ENCODE assay signal across 10 cellular contexts in genomic region chr14:59407246-59407615, GRCh38. TPM values are rescaled to one million over a fixed set of nuclear protein-coding genes. Genes with fewer than 3 reads are reported as not detected.
DNase-seq lines count a peak whose midpoint lies in the region; ATAC-seq and TF ChIP-seq lines count a peak whose summit lies in the region.
"Had no signal": no experiment of that assay in that cellular context is flagged by ENCODE, and none has a peak within 500 bp of the region (broad histone marks: within the 10 kb centered on the region; RNA-seq: fewer than 3 reads in every experiment).

No MANE protein-coding gene starts in this region.

- peak; percentile 80 for DNase-seq in RPMI7951 (ENCODE audit: low read depth)
- peak; percentile 27 for DNase-seq in epithelial cell of prostate (ENCODE audit: low read depth, low spot score)
- DNase-seq in lung (ENCODE audit: low spot score) = no peak
- DNase-seq in uterus = peak in 1 of 2 donors; percentile 41
- no peak for DNase-seq in NCI-H526 (lab: John Stamatoyannopoulos, UW)
- DNase-seq in immature natural killer cell = no peak
- no peak for DNase-seq in DMS53 (lab: John Stamatoyannopoulos, UW)
- DNase-seq: Karpas-422 had no signal

- H3K36me3 ChIP-seq in lung (ENCODE audit: control insufficient read depth in 2 of 2, insufficient read depth in 2 of 2, low read length in 2 of 2) (no peaks in the 10 kb centered on the region), uterus (no peaks in the 10 kb centered on the region)

- H3K36me3 Mint-ChIP-seq in immature natural killer cell = peaks cover 0 to 6% (median 0%) of the 10 kb centered on the region in 3 donors

- TF ChIP-seq POLR2A in uterus (IDR thresholded peaks at IDR 0.05) = no peak

- H3K9me3 Mint-ChIP-seq in immature natural killer cell = peaks cover 0 to 16% (median 7%) of the 10 kb centered on the region in 6 donors

- peaks cover 0 to 4% of the 10 kb centered on the region in 2 donors for H3K9me3 ChIP-seq in lung (ENCODE audit: control insufficient read depth in 2 of 2, insufficient read depth in 1 of 2, low read length in 1 of 2)
- H3K9me3 ChIP-seq in uterus = no peaks in the 10 kb centered on the region

- 46 to 66% methylated on average over 3 of the region's 3 CpGs for WGBS in lung, 2 donors

- H3K27me3 ChIP-seq in lung (ENCODE audit: control insufficient read depth, insufficient read depth) (no peaks in the 10 kb centered on the region), uterus (no peaks in the 10 kb centered on the region)

- no peak for TF ChIP-seq CTCF in lung (IDR thresholded peaks at IDR 0.05; ENCODE audit: control extremely low read depth, extremely low read depth)
- no peak for TF ChIP-seq CTCF in uterus (IDR thresholded peaks at IDR 0.05)

- H3K4me1 ChIP-seq in lung (ENCODE audit: control insufficient read depth in 2 of 2, insufficient read depth in 2 of 2, low read length in 2 of 2) = peaks cover 3 to 6% of the 10 kb centered on the region in 2 donors
- H3K4me1 ChIP-seq in uterus = no peaks in the 10 kb centered on the region

- H3K27ac ChIP-seq in epithelial cell of prostate (peak overlapping the region; percentile 74), lung (ENCODE audit: low read depth in 1 of 2, low read length in 1 of 2) (peak overlapping the region in 1 of 2 donors; percentile 77), uterus (peak overlapping the region; percentile 60 to 77)

- H3K4me3 Mint-ChIP-seq in immature natural killer cell = no peak overlapping the region
- H3K4me3 Mint-ChIP-seq: activated naive CD4-positive, alpha-beta T cell treated with anti-CD3 and anti-CD28 coated beads, Interleukin-2, amount 50 U/mL, for 24 hours had no signal

- peaks cover 4 to 12% (median 4%) of the 10 kb centered on the region in 3 donors for H3K27me3 Mint-ChIP-seq in immature natural killer cell (ENCODE audit: low read depth in 3 of 3)

- H3K4me3 ChIP-seq in lung (no peak overlapping the region), uterus (no peak overlapping the region)

- intact Hi-C loops in uterus (cut with DNase I; ENCODE audit: low total_unique reads) = no loop called here

- no peak overlapping the region for H3K27ac Mint-ChIP-seq in immature natural killer cell
- H3K27ac Mint-ChIP-seq: activated naive CD4-positive, alpha-beta T cell treated with anti-CD3 and anti-CD28 coated beads, Interleukin-2, amount 50 U/mL, for 24 hours had no signal

- H3K4me1 Mint-ChIP-seq in immature natural killer cell = peaks cover 0 to 3% of the 10 kb centered on the region in 2 donors
- H3K4me1 Mint-ChIP-seq: activated naive CD4-positive, alpha-beta T cell treated with anti-CD3 and anti-CD28 coated beads, Interleukin-2, amount 50 U/mL, for 24 hours had no signal

- peak; percentile 53 for ATAC-seq in lung (ENCODE audit: insufficient read depth, low FRiP score)
- ATAC-seq in HG02852 (IDR thresholded peaks at IDR 0.05; ENCODE audit: unreplicated experiment) = no peak

RNA-seq across cellular contexts. Expression of gene GPR135, which starts 57.9 kb away (rescaled TPM):
- 0.48 and 0.68 TPM in 2 replicates for total RNA-seq in RPMI7951 (2014; rRNA removed; shearing (Covaris generic))
- total RNA-seq in lung (1 to 10 TPM; 4.6 to 5.9 TPM), uterus (10 to 100 TPM in 1 of 4 donors, 1 to 10 TPM in 3; 2.9 to 10.2 (median 4.5) TPM)
- polyA plus RNA-seq in lung (under 1 TPM; 0.69 to 0.93 TPM), immature natural killer cell (under 1 TPM; 0.06 to 0.58 (median 0.25) TPM)

Comparison
In these comparisons a context has a peak if more than half of its experiments do, and no peak if none do; other contexts are left out.
1. DNase-seq: peak in RPMI7951 (single experiment) and epithelial cell of prostate (single experiment); none in lung (single experiment), NCI-H526 (0 of 2), immature natural killer cell (0 of 3) and DMS53 (single experiment).